Comparison of ENCODE assay signal across 10 cellular contexts in genomic region chr9:6895754-6896153, GRCh38.
"Had no signal": no experiment of that assay in that cellular context is flagged by ENCODE, and none has a peak within 500 bp of the region (broad histone marks: within the 10 kb centered on the region; RNA-seq: fewer than 3 reads in every experiment).

No MANE protein-coding gene starts in this region.

- H3K9me3 ChIP-seq: HAP-1 had no signal

- H3K36me3 ChIP-seq: HAP-1 had no signal

- H3K4me1 ChIP-seq: HAP-1 had no signal

- DNase-seq: GM23248, GOT3, H7, HFFc6, Karpas-422, KBM-7 had no signal

- H3K4me3 ChIP-seq: GM23248, HAP-1 had no signal

- H3K9ac ChIP-seq: GM23248, KMS-11 had no signal

- H3K27ac ChIP-seq: GM23248, KMS-11 had no signal

- H2AFZ ChIP-seq: GM23248 had no signal

- H3K4me2 ChIP-seq: KMS-11 had no signal

- FAIRE-seq: HTR-8/SVneo had no signal

- ATAC-seq: HCT116 had no signal
